Comparison of ENCODE assay signal across 16 cellular contexts in genomic region chr12:90801776-90802175, GRCh38.
DNase-seq lines count a peak whose midpoint lies in the region; ATAC-seq and TF ChIP-seq lines count a peak whose summit lies in the region.
"Had no signal": no experiment of that assay in that cellular context is flagged by ENCODE, and none has a peak within 500 bp of the region (broad histone marks: within the 10 kb centered on the region; RNA-seq: fewer than 3 reads in every experiment).

No MANE protein-coding gene starts in this region.

- no peaks in the 10 kb centered on the region for H3K27me3 ChIP-seq in brain microvascular endothelial cell (replicated peaks)
- H3K27me3 ChIP-seq: pancreas, tibial artery had no signal

- in situ Hi-C loops in brain microvascular endothelial cell (cut with HindIII; ENCODE audit: low pct_ligation_motif_present, low sequenced_read_pairs), result no loop called here

- no peak overlapping the region for H3K4me3 ChIP-seq in brain microvascular endothelial cell (ENCODE audit: low read depth, low read length)
- H3K4me3 ChIP-seq: mucosa of descending colon, pancreas, tibial artery had no signal

- DNase-seq in AG20443 (ENCODE audit: low spot score) (peak; percentile 46), M059J (ENCODE audit: low read depth) (peak; percentile 67), brain microvascular endothelial cell (peak; percentile 28), kidney tubule cell (ENCODE audit: low spot score) (peak; percentile 73), DMS79 treated with DMSO at 0.1 percent for 48 hours (lab: John Stamatoyannopoulos, UW) (no peak)
- DNase-seq: activated naive CD8-positive, alpha-beta T cell treated with anti-CD3 and anti-CD28 coated beads, Interleukin-2, amount 10 ng/mL, durations not matched to agents 7 days and 5 days; GOT3; mucosa of descending colon; NCI-H1092 treated with DMSO at 0.1 percent for 48 hours; OCI-M1; pancreas; SW 1271; tibial artery had no signal

- no peak overlapping the region for H3K27ac ChIP-seq in brain microvascular endothelial cell
- H3K27ac ChIP-seq: pancreas, tibial artery had no signal

- no peak for ATAC-seq in HG03460 (IDR thresholded peaks at IDR 0.05; ENCODE audit: unreplicated experiment)
- ATAC-seq in GM19452 (IDR thresholded peaks at IDR 0.05; ENCODE audit: unreplicated experiment), result no peak
- ATAC-seq in GM18505 (IDR thresholded peaks at IDR 0.05; ENCODE audit: unreplicated experiment), result no peak
- ATAC-seq: mucosa of descending colon, pancreas had no signal

- no peak for TF ChIP-seq POLR2A in GM18505 (IDR thresholded peaks at IDR 0.05; ENCODE audit: borderline replicate concordance, extremely low read depth, insufficient read depth, insufficient read length)

- H3K36me3 ChIP-seq in brain microvascular endothelial cell (replicated peaks), result no peaks in the 10 kb centered on the region
- H3K36me3 ChIP-seq: pancreas, tibial artery had no signal

- TF ChIP-seq CTCF in brain microvascular endothelial cell (IDR thresholded peaks at IDR 0.05; ENCODE audit: low read depth, low read length, missing control alignments), result no peak
